ENCODE assay signal across 18 cellular contexts in genomic region chr1:995665-996633, GRCh38. TPM values are rescaled to one million over a fixed set of nuclear protein-coding genes. Genes with fewer than 3 reads are reported as not detected.
DNase-seq lines count a peak whose midpoint lies in the region; ATAC-seq, FAIRE-seq and TF ChIP-seq lines count a peak whose summit lies in the region.
"Had no signal": no experiment of that assay in that cellular context is flagged by ENCODE, and none has a peak within 500 bp of the region (broad histone marks: within the 10 kb centered on the region; RNA-seq: fewer than 3 reads in every experiment).

No MANE protein-coding gene starts in this region.

- no peak for TF ChIP-seq POLR2A in sigmoid colon (IDR thresholded peaks at IDR 0.05)

- no peak overlapping the region for H3K9ac ChIP-seq in kidney (ENCODE audit: low read length in 2 of 2)
- H3K9ac ChIP-seq: KMS-11 had no signal

- H3K36me3 ChIP-seq in WERI-Rb-1 (peaks cover 12% of the 10 kb centered on the region), kidney (ENCODE audit: control insufficient read depth in 1 of 2, insufficient read depth in 2 of 2, low read length in 2 of 2) (no peaks in the 10 kb centered on the region), sigmoid colon (no peaks in the 10 kb centered on the region)
- H3K36me3 ChIP-seq: upper lobe of left lung had no signal

- no peak for TF ChIP-seq CTCF in WERI-Rb-1 (IDR thresholded peaks at IDR 0.05; ENCODE audit: low read depth, low read length)
- TF ChIP-seq CTCF in kidney (IDR thresholded peaks at IDR 0.05; ENCODE audit: borderline replicate concordance, extremely low read depth, insufficient read depth) = no peak
- TF ChIP-seq CTCF in sigmoid colon (IDR thresholded peaks at IDR 0.05) = no peak

- H3K4me1 Mint-ChIP-seq in activated naive CD4-positive, alpha-beta T cell treated with anti-CD3 and anti-CD28 coated beads, Interleukin-2, amount 50 U/mL, for 24 hours = peaks cover 14% of the 10 kb centered on the region

- intact Hi-C loops in kidney (cut with DNase I) (no loop called here), sigmoid colon (cut with DNase I) (no loop called here)

- H3K4me3 Mint-ChIP-seq in activated naive CD4-positive, alpha-beta T cell treated with anti-CD3 and anti-CD28 coated beads, Interleukin-2, amount 50 U/mL, for 24 hours = no peak overlapping the region

- peaks cover 0 to 6% of the 10 kb centered on the region in 2 donors for H3K4me1 ChIP-seq in kidney (ENCODE audit: control insufficient read depth in 1 of 2, insufficient read depth in 1 of 2, low read depth in 1 of 2, low read length in 2 of 2)
- H3K4me1 ChIP-seq in sigmoid colon = peaks cover 0 to 30% (median 22%) of the 10 kb centered on the region in 4 donors

- H3K9me3 ChIP-seq in WERI-Rb-1 (ENCODE audit: severe bottlenecking) = peaks cover 3% of the 10 kb centered on the region
- H3K9me3 ChIP-seq in kidney (ENCODE audit: control insufficient read depth in 1 of 2, low read length in 2 of 2) = peaks cover 0 to 4% of the 10 kb centered on the region in 2 donors
- peaks cover 0 to 5% (median 3%) of the 10 kb centered on the region in 4 donors for H3K9me3 ChIP-seq in sigmoid colon

- TF ChIP-seq EP300 in sigmoid colon (IDR thresholded peaks at IDR 0.05) = no peak

- peaks cover 4% of the 10 kb centered on the region for H3K27me3 Mint-ChIP-seq in activated naive CD4-positive, alpha-beta T cell treated with anti-CD3 and anti-CD28 coated beads, Interleukin-2, amount 50 U/mL, for 24 hours

- H3K27ac Mint-ChIP-seq in activated naive CD4-positive, alpha-beta T cell treated with anti-CD3 and anti-CD28 coated beads, Interleukin-2, amount 50 U/mL, for 24 hours = peak overlapping the region; percentile 62

- no peak for ATAC-seq in GM19455 (IDR thresholded peaks at IDR 0.05; ENCODE audit: unreplicated experiment)
- ATAC-seq: PC-3 had no signal

- DNase-seq in activated naive CD4-positive, alpha-beta T cell (lab: John Stamatoyannopoulos, UW) = no peak
- DNase-seq in WERI-Rb-1 (peak; percentile 7), kidney (peak; percentile 70), sigmoid colon (peak; percentile 63)
- DNase-seq in activated CD4-positive, alpha-beta T cell treated with anti-CD3 and anti-CD28 coated beads for 4 hours = no peak
- DNase-seq in activated naive CD4-positive, alpha-beta T cell treated with Interleukin-2 at 50 U/mL for 16 hours = no peak
- DNase-seq: activated gamma-delta T cell; CD4-positive, alpha-beta memory T cell; hippocampal formation; NCI-H1105 treated with DMSO at 0.1 percent for 48 hours; NCI-H69; PC-3; stimulated activated naive CD4-positive, alpha-beta T cell treated with Interleukin-2 at 50 U/mL for 16 hours had no signal

- no peak overlapping the region for H3K27ac ChIP-seq in WERI-Rb-1
- H3K27ac ChIP-seq in kidney (ENCODE audit: low read depth in 2 of 2, low read length in 2 of 2) = no peak overlapping the region
- H3K27ac ChIP-seq in sigmoid colon = no peak overlapping the region
- H3K27ac ChIP-seq: HL-60, KMS-11, upper lobe of left lung had no signal

- peaks cover 2% of the 10 kb centered on the region for H3K36me3 Mint-ChIP-seq in activated naive CD4-positive, alpha-beta T cell treated with anti-CD3 and anti-CD28 coated beads, Interleukin-2, amount 50 U/mL, for 24 hours
- H3K36me3 Mint-ChIP-seq: CD4-positive, alpha-beta memory T cell had no signal

- no peak for FAIRE-seq in kidney (lab: Jason Lieb, UNC)

- no peaks in the 10 kb centered on the region for H3K27me3 ChIP-seq in WERI-Rb-1 (ENCODE audit: insufficient read depth, low read depth, severe bottlenecking)
- peaks cover 0 to 17% (median 5%) of the 10 kb centered on the region in 3 donors for H3K27me3 ChIP-seq in sigmoid colon

- H3K9me3 Mint-ChIP-seq in activated naive CD4-positive, alpha-beta T cell treated with anti-CD3 and anti-CD28 coated beads, Interleukin-2, amount 50 U/mL, for 24 hours = no peaks in the 10 kb centered on the region

- WGBS in sigmoid colon, 2 donors = 24 to 32% methylated on average over 30 of the region's 30 CpGs

- H3K4me3 ChIP-seq in WERI-Rb-1 (ENCODE audit: low read depth, low read length) (no peak overlapping the region), kidney (ENCODE audit: low read length in 2 of 2) (no peak overlapping the region), sigmoid colon (no peak overlapping the region)
- H3K4me3 ChIP-seq: upper lobe of left lung had no signal

RNA-seq across cellular contexts. Expression of gene HES4, which starts 3.9 kb away (rescaled TPM):
- total RNA-seq in kidney (32.0 TPM), sigmoid colon (10 to 100 TPM; 25.0 to 65.1 (median 27.9) TPM)
- polyA plus RNA-seq in kidney (ENCODE audit: insufficient read depth, low read depth, low replicate concordance) (15.8 TPM), sigmoid colon (10 to 100 TPM in 1 of 3 donors, 1 to 10 TPM in 2; 1.2 to 15.7 (median 4.6) TPM)
- total RNA-seq: CD4-positive, alpha-beta memory T cell had no signal

RNA-seq across cellular contexts. Expression of gene PERM1, which starts 14.1 kb away (rescaled TPM):
- total RNA-seq in kidney (0.25 TPM), sigmoid colon (under 1 TPM in 1 of 4 donors, not detected in 3; under 0.01 TPM)
- polyA plus RNA-seq in kidney (ENCODE audit: insufficient read depth, low read depth, low replicate concordance) (0.86 TPM), sigmoid colon (under 1 TPM in 2 of 3 donors, not detected in 1; 0.16 to 0.69 TPM)
- total RNA-seq: CD4-positive, alpha-beta memory T cell had no signal

RNA-seq across cellular contexts. Expression of gene ISG15, which starts 17.3 kb away (rescaled TPM):
- 23.9 TPM for total RNA-seq in kidney
- 65.9 TPM for polyA plus RNA-seq in kidney (ENCODE audit: insufficient read depth, low read depth, low replicate concordance)
- 10 to 100 TPM; 49.4 to 81.1 (median 68.8) TPM for total RNA-seq in sigmoid colon
- 100 to 1,000 TPM in 2 of 3 donors, 10 to 100 TPM in 1; 78.7 to 357 (median 241) TPM for polyA plus RNA-seq in sigmoid colon

RNA-seq across cellular contexts. Expression of gene AGRN, which starts 24.0 kb away (rescaled TPM):
- total RNA-seq in kidney (261 TPM), sigmoid colon (10 to 100 TPM in 2 of 4 donors, 1 to 10 TPM in 2; 3.9 to 23.3 (median 10.3) TPM)
- polyA plus RNA-seq in kidney (ENCODE audit: insufficient read depth, low read depth, low replicate concordance) (78.5 TPM), sigmoid colon (10 to 100 TPM in 1 of 3 donors, 1 to 10 TPM in 2; 2.8 to 54.4 (median 3.0) TPM)
- polyA plus RNA-seq: CD4-positive, alpha-beta memory T cell had no signal

RNA-seq across cellular contexts. Expression of gene PLEKHN1, which starts 29.7 kb away (rescaled TPM):
- total RNA-seq in kidney (14.3 TPM), sigmoid colon (not detected)
- polyA plus RNA-seq in kidney (ENCODE audit: insufficient read depth, low read depth, low replicate concordance) (not detected), sigmoid colon (1 to 10 TPM in 1 of 3 donors, under 1 TPM in 1, not detected in 1; 0.46 to 1.5 TPM)

Comparison
In these comparisons a context has a peak if more than half of its experiments do, and no peak if none do; other contexts are left out.
1. DNase-seq: peak in WERI-Rb-1 (single experiment), kidney (single experiment) and sigmoid colon (single experiment); none in activated naive CD4-positive, alpha-beta T cell (0 of 4), activated CD4-positive, alpha-beta T cell treated with anti-CD3 and anti-CD28 coated beads for 4 hours (0 of 2) and activated naive CD4-positive, alpha-beta T cell treated with Interleukin-2 at 50 U/mL for 16 hours (single experiment).